In the genomic region with DNA sequence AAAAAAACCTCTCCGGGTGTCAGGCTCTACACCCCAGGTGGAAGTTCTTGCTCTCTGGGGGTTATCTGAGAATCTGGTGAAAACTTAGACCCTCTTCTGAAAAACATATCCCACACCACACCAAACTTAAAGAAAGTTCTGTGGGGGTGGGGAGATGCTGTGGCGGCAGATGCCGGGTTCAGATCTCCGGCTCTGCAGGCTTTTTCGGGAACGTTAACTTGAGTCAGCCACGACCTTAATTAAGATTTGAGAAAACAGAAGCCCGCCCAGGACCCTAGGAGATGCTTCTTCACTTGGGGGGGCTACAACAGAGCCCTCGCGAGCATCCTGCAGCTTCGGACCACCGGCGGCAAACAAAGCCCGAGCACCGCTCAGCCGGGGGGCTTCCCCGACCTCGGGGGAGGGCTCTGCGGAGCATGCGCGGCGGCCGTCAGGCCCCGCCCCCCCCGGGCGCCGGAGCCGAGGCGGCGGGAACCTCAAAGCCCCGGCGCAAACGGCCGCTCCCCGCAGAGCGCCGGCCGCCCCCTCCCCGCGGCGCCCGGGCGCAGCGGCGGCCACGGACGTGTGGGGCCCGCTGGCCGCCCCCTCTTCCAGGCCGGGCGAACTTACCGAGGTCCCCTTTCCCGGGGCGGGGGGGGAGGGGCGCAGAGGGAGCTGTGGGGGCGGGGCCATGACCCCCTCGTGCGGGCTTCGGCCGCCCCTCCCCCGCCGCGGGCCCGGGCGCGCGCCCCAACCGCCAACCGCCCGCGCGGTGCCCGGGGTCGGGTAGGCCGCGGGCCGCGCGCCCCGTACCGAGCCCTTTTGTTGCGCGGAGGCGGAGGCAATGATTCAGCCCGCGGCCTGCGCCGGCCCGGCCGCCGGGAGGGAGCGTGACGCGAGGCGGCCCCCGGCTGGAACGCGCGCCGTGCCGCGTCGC, we compare ENCODE assay signal across 8 cellular contexts. TPM values are rescaled to one million over a fixed set of nuclear protein-coding genes. Genes with fewer than 3 reads are reported as not detected.
DNase-seq lines count a peak whose midpoint lies in the region; ATAC-seq and TF ChIP-seq lines count a peak whose summit lies in the region.

No MANE protein-coding gene starts in this region.

- TF ChIP-seq EP300 in ovary (IDR thresholded peaks at IDR 0.05) = no peak

- H3K4me1 ChIP-seq in ovary (ENCODE audit: insufficient read depth) (peaks cover 6% of the 10 kb centered on the region), urinary bladder (ENCODE audit: insufficient read depth) (no peaks in the 10 kb centered on the region)

- no peak for TF ChIP-seq POLR2A in ovary (IDR thresholded peaks at IDR 0.05)

- CTCF ChIA-PET in activated naive CD4-positive, alpha-beta T cell treated with anti-CD3 and anti-CD28 coated beads for 36 hours (lab: Charles Lee) = no interaction called here

- intact Hi-C loops in activated naive CD4-positive, alpha-beta T cell treated with anti-CD3 and anti-CD28 coated beads for 36 hours (cut with micrococcal nuclease) = loop anchor here (2.0 to 5.0 kb wide), 3 partner anchors 383 to 1520 kb away; a partner anchor contains a TSS
- intact Hi-C loops in ovary (cut with DNase I) = no loop called here

- no peaks in the 10 kb centered on the region for H3K27me3 ChIP-seq in ovary

- H3K9me3 Mint-ChIP-seq in activated naive CD4-positive, alpha-beta T cell treated with anti-CD3 and anti-CD28 coated beads for 36 hours = no peaks in the 10 kb centered on the region

- peak overlapping the region; percentile 69 for H3K27ac Mint-ChIP-seq in activated naive CD4-positive, alpha-beta T cell treated with anti-CD3 and anti-CD28 coated beads for 36 hours

- no peak for TF ChIP-seq CTCF in ovary (IDR thresholded peaks at IDR 0.05)

- no peaks in the 10 kb centered on the region for H3K27me3 Mint-ChIP-seq in activated naive CD4-positive, alpha-beta T cell treated with anti-CD3 and anti-CD28 coated beads for 36 hours (ENCODE audit: low read depth)

- no peaks in the 10 kb centered on the region for H3K36me3 ChIP-seq in ovary
- no peaks in the 10 kb centered on the region for H3K36me3 ChIP-seq in urinary bladder (ENCODE audit: insufficient read depth)

- peaks cover 38% of the 10 kb centered on the region for H3K36me3 Mint-ChIP-seq in activated naive CD4-positive, alpha-beta T cell treated with anti-CD3 and anti-CD28 coated beads for 36 hours (ENCODE audit: low read depth)

- ATAC-seq in HG03045 (IDR thresholded peaks at IDR 0.05; ENCODE audit: unreplicated experiment) = peak; percentile 41

- H3K4me3 ChIP-seq in ovary (peak overlapping the region; percentile 64), urinary bladder (ENCODE audit: low read depth, low read length) (peak overlapping the region; percentile 95)

- 0 to 3% (median 1%) methylated on average over 19 to 96 of the region's 103 CpGs for WGBS in ovary, 3 donors
- WGBS in urinary bladder = under 1% methylated on average over 93 of the region's 103 CpGs

- H3K4me3 Mint-ChIP-seq in activated naive CD4-positive, alpha-beta T cell treated with anti-CD3 and anti-CD28 coated beads for 36 hours = peak overlapping the region; percentile 75

- H3K27ac ChIP-seq in ovary (peak overlapping the region; percentile 67 to 73), urinary bladder (ENCODE audit: low read depth) (peak overlapping the region; percentile 78)

- H3K9me3 ChIP-seq in ovary = no peaks in the 10 kb centered on the region

- H3K4me1 Mint-ChIP-seq in activated naive CD4-positive, alpha-beta T cell treated with anti-CD3 and anti-CD28 coated beads for 36 hours (ENCODE audit: low read depth) = peaks cover 52% of the 10 kb centered on the region

- DNase-seq in NCI-H2081 (lab: John Stamatoyannopoulos, UW) (peak; percentile 70 to 71), NCI-H2081 treated with DMSO at 0.1 percent for 48 hours (lab: John Stamatoyannopoulos, UW) (no peak), RKO (ENCODE audit: low spot score) (peak; percentile 55), glomerular visceral epithelial cell (ENCODE audit: extremely low spot score) (peak; percentile 63), ovary (peak; percentile 50 to 72 (median 62))
- peak; percentile 50 for DNase-seq in activated naive CD4-positive, alpha-beta T cell treated with anti-CD3 and anti-CD28 coated beads for 36 hours

RNA-seq across cellular contexts. Expression of a gene that starts 2.0 kb away (rescaled TPM):
- total RNA-seq in activated naive CD4-positive, alpha-beta T cell treated with anti-CD3 and anti-CD28 coated beads for 36 hours = 100 to 1,000 TPM; 130 to 132 TPM
- 10 to 100 TPM; 15.3 to 52.2 (median 41.0) TPM for total RNA-seq in ovary
- 10 to 100 TPM; 28.1 to 28.3 TPM for polyA plus RNA-seq in ovary
- total RNA-seq in urinary bladder = 36.9 TPM
- 24.0 TPM for polyA plus RNA-seq in urinary bladder
